In genomic region chr6:3747100-3747737, GRCh38 we compare ENCODE assay signal across 15 cellular contexts. TPM values are rescaled to one million over a fixed set of nuclear protein-coding genes. Genes with fewer than 3 reads are reported as not detected.
DNase-seq lines count a peak whose midpoint lies in the region; ATAC-seq and TF ChIP-seq lines count a peak whose summit lies in the region.
"Had no signal": no experiment of that assay in that cellular context is flagged by ENCODE, and none has a peak within 500 bp of the region (broad histone marks: within the 10 kb centered on the region; RNA-seq: fewer than 3 reads in every experiment).

No MANE protein-coding gene starts in this region.

- no peaks in the 10 kb centered on the region for H3K9me3 ChIP-seq in IMR-90 (ENCODE audit: control insufficient read depth, insufficient read depth, low read length)
- H3K9me3 ChIP-seq in thoracic aorta, result no peaks in the 10 kb centered on the region

- H4K5ac ChIP-seq in IMR-90 (ENCODE audit: low read depth, low read length), result no peak overlapping the region

- H2AK5ac ChIP-seq in IMR-90 (ENCODE audit: low read depth, low read length), result peak overlapping the region; percentile 35

- peak overlapping the region; percentile 7; the same call in 1 of the 2 replicates for H3K23ac ChIP-seq in IMR-90 (ENCODE audit: low read depth, low read length)

- no peak overlapping the region for H3K18ac ChIP-seq in IMR-90 (ENCODE audit: low read depth, low read length)

- H2AFZ ChIP-seq in IMR-90 (replicated peaks; ENCODE audit: low read length, poor library complexity), result no peak overlapping the region

- H3K27me3 ChIP-seq in IMR-90 (ENCODE audit: control insufficient read depth, insufficient read depth, low read length), result no peaks in the 10 kb centered on the region
- H3K27me3 ChIP-seq in thoracic aorta (replicated peaks; ENCODE audit: insufficient read depth), result no peaks in the 10 kb centered on the region

- H3K4me2 ChIP-seq in IMR-90 (ENCODE audit: low read depth, low read length), result no peak overlapping the region; the same call in 1 of the 2 replicates

- no peak overlapping the region; the same call in 2 of the 3 replicates for H2BK15ac ChIP-seq in IMR-90 (ENCODE audit: low read depth, low read length)

- ATAC-seq in IMR-90 (ENCODE audit: low read depth) (no peak), thoracic aorta (ENCODE audit: insufficient number of reproducible peaks, low FRiP score, low read depth) (no peak), GM18907 (IDR thresholded peaks at IDR 0.05; ENCODE audit: unreplicated experiment) (no peak), GM19328 (IDR thresholded peaks at IDR 0.05; ENCODE audit: unreplicated experiment) (no peak), HG03108 (IDR thresholded peaks at IDR 0.05; ENCODE audit: unreplicated experiment) (no peak)
- ATAC-seq: activated CD4-positive, alpha-beta T cell treated with anti-CD3 and anti-CD28 coated beads for 36 hours; K562 had no signal

- peaks cover 82% of the 10 kb centered on the region for H4K20me1 ChIP-seq in IMR-90 (ENCODE audit: insufficient read depth, low read length)

- peaks cover 38% of the 10 kb centered on the region for H3K36me3 Mint-ChIP-seq in chondrocyte (ENCODE audit: low read depth)
- H3K36me3 Mint-ChIP-seq in mesothelial cell of epicardium, result no peaks in the 10 kb centered on the region

- H3K4me1 ChIP-seq in IMR-90 (ENCODE audit: control insufficient read depth, insufficient read depth, low read length) (peaks cover 29% of the 10 kb centered on the region), thoracic aorta (ENCODE audit: control insufficient read depth in 1 of 2, low read depth in 2 of 2) (peaks cover 44 to 50% of the 10 kb centered on the region in 2 donors)

- no peak for TF ChIP-seq RAD21 in IMR-90 (IDR thresholded peaks at IDR 0.05; ENCODE audit: low read length)

- H3K9ac ChIP-seq in IMR-90 (ENCODE audit: low read depth, low read length), result no peak overlapping the region

- no TSS peak for BruUV-seq in IMR-90 (replicated peaks; lab: Mats Ljungman, UMichigan)

- dilution Hi-C loops in IMR-90 (cut with HindIII; ENCODE audit: low sequenced_read_pairs, unreplicated experiment), result no loop called here

- H4K8ac ChIP-seq in IMR-90 (ENCODE audit: low read depth in 2 of 2, low read length in 2 of 2), result no peak overlapping the region

- H3K9me1 ChIP-seq in IMR-90 (ENCODE audit: insufficient read depth, low read length), result peaks cover 25% of the 10 kb centered on the region

- H3K36me3 ChIP-seq in IMR-90 (ENCODE audit: control insufficient read depth, insufficient read depth, low read length), result peaks cover 9% of the 10 kb centered on the region; the same call in 1 of the 2 replicates
- H3K36me3 ChIP-seq in thoracic aorta, result peaks cover 12% of the 10 kb centered on the region

- H3K4ac ChIP-seq in IMR-90 (ENCODE audit: low read depth, low read length), result no peak overlapping the region

- no peak overlapping the region for H3K56ac ChIP-seq in IMR-90 (ENCODE audit: extremely low read depth, insufficient read depth, low read length)

- DNase-seq in IMR-90, result no peak
- DNase-seq in chondrocyte (ENCODE audit: low spot score), result peak; percentile 61
- peak in 1 of 2 experiments; percentile 14 for DNase-seq in mesothelial cell of epicardium (ENCODE audit: low spot score in 2 of 2, unreplicated experiment in 2 of 2)
- DNase-seq in thoracic aorta (ENCODE audit: low spot score), result no peak
- DNase-seq: activated CD4-positive, alpha-beta T cell treated with anti-CD3 and anti-CD28 coated beads for 36 hours; activated T-cell treated with anti-CD3 and anti-CD28 coated beads, Interleukin-2, amount 50 U/mL, for 1 hour; hypothalamus; NCI-H1092; NCI-H2171 treated with DMSO at 0.1 percent for 48 hours; SHP77; stimulated activated CD4-positive, alpha-beta T cell treated with anti-CD3 and anti-CD28 coated beads, Interleukin-1b, Interleukin-23, amount 100 ng/mL, for 48 hours had no signal

- no peaks in the 10 kb centered on the region for H3K9me3 Mint-ChIP-seq in chondrocyte (ENCODE audit: low read depth)
- H3K9me3 Mint-ChIP-seq in mesothelial cell of epicardium, result no peaks in the 10 kb centered on the region

- peaks cover under 1 to 64% of the 10 kb centered on the region in 2 experiments; a peak in 3 of 4 replicates for H3K79me1 ChIP-seq in IMR-90 (ENCODE audit: low read depth in 1 of 2, low read length in 2 of 2)

- WGBS in IMR-90 (ENCODE audit: extremely low coverage in 2 of 2, insufficient read length in 1 of 2), 2 experiments, result 88% methylated on average over 6 of the region's 12 CpGs; no CpG with 5 or more reads in 1 of the 2 experiments

- peak overlapping the region; percentile 88 for H3K4me3 Mint-ChIP-seq in chondrocyte (ENCODE audit: unreplicated experiment)
- H3K4me3 Mint-ChIP-seq in mesothelial cell of epicardium, result no peak overlapping the region
- H3K4me3 Mint-ChIP-seq: activated CD4-positive, alpha-beta T cell treated with anti-CD3 and anti-CD28 coated beads for 36 hours had no signal

- peaks cover 76% of the 10 kb centered on the region for H3K4me1 Mint-ChIP-seq in chondrocyte (ENCODE audit: low read depth)
- H3K4me1 Mint-ChIP-seq in mesothelial cell of epicardium, result peaks cover 54% of the 10 kb centered on the region

- H2BK20ac ChIP-seq in IMR-90 (ENCODE audit: low read depth, low read length), result no peak overlapping the region

- TF ChIP-seq CTCF in IMR-90 (conservative IDR thresholded peaks at IDR 0.05; ENCODE audit: low read depth, low read length) (no peak), chondrocyte (IDR thresholded peaks at IDR 0.05) (no peak), mesothelial cell of epicardium (IDR thresholded peaks at IDR 0.05; ENCODE audit: unreplicated experiment) (no peak), thoracic aorta (IDR thresholded peaks at IDR 0.05) (no peak)

- no peak overlapping the region for H2BK5ac ChIP-seq in IMR-90 (ENCODE audit: low read depth, low read length, poor library complexity, severe bottlenecking)

- POLR2A ChIA-PET in IMR-90 (lab: Charles Lee; ENCODE audit: unreplicated experiment), result no interaction called here

- no peak overlapping the region for H2BK120ac ChIP-seq in IMR-90 (ENCODE audit: low read depth, low read length)

- no peak overlapping the region for H3K27ac ChIP-seq in IMR-90 (ENCODE audit: insufficient read depth, low read length)
- peak overlapping the region; percentile 97 to 100 for H3K27ac ChIP-seq in thoracic aorta

- H3K27me3 Mint-ChIP-seq in chondrocyte (ENCODE audit: low read depth) (no peaks in the 10 kb centered on the region), mesothelial cell of epicardium (ENCODE audit: low read depth) (no peaks in the 10 kb centered on the region)

- peak overlapping the region; percentile 91 for H3K27ac Mint-ChIP-seq in chondrocyte (ENCODE audit: unreplicated experiment)
- H3K27ac Mint-ChIP-seq in mesothelial cell of epicardium, result peak overlapping the region; percentile 94
- H3K27ac Mint-ChIP-seq: activated CD4-positive, alpha-beta T cell treated with anti-CD3 and anti-CD28 coated beads for 36 hours had no signal

- H3K4me3 ChIP-seq in IMR-90 (ENCODE audit: insufficient read depth, low read depth, low read length), result no peak overlapping the region
- peak overlapping the region; percentile 94 for H3K4me3 ChIP-seq in thoracic aorta
- H3K4me3 ChIP-seq: K562 had no signal

- in situ Hi-C loops in IMR-90 (cut with MboI; ENCODE audit: low sequenced_read_pairs), result loop anchor here (5.0 to 25.0 kb wide), 4 partner anchors 100 to 610 kb away; partner anchors contain the start of gene FAM50B

- H2AK9ac ChIP-seq in IMR-90 (replicated peaks; ENCODE audit: low read depth, low read length, poor library complexity), result no peak overlapping the region

- CTCF ChIA-PET in IMR-90 (lab: Yijun Ruan, JAX), result interaction anchor here (1.0 kb wide), 1 partner anchor 68 kb away, joined by 3 read pairs; no protein-coding TSS in a partner anchor

- H4K91ac ChIP-seq in IMR-90 (ENCODE audit: insufficient read depth, low read depth, low read length), result no peak overlapping the region

- no peak for TF ChIP-seq POLR2A in IMR-90 (IDR thresholded peaks at IDR 0.05; ENCODE audit: low read depth, low read length)

- H3K14ac ChIP-seq in IMR-90 (replicated peaks; ENCODE audit: low read depth, low read length), result no peak overlapping the region

- intact Hi-C loops in IMR-90 (cut with micrococcal nuclease), result loop anchor here (10.0 kb wide), 1 partner anchor 408 kb away; no protein-coding TSS in a partner anchor

TF ChIP-seq in IMR-90, 13 proteins besides CTCF, POLR2A, EP300 and RAD21 (continues in another document):
- no peak for TF ChIP-seq RFX5 (IDR thresholded peaks at IDR 0.05; ENCODE audit: low read depth, low read length)
- TF ChIP-seq CEBPB (IDR thresholded peaks at IDR 0.05; ENCODE audit: low read depth, low read length), result no peak
- TF ChIP-seq MAZ (IDR thresholded peaks at IDR 0.05; ENCODE audit: borderline replicate concordance, low read depth, low read length), result no peak
- TF ChIP-seq NFE2L2 (IDR thresholded peaks at IDR 0.05; ENCODE audit: low read depth, low read length), result no peak
- no peak for TF ChIP-seq SMC3 (IDR thresholded peaks at IDR 0.05; ENCODE audit: low read depth, low read length)
- no peak for TF ChIP-seq ELK1 (IDR thresholded peaks at IDR 0.05; ENCODE audit: borderline replicate concordance, low read depth, low read length)
- no peak for TF ChIP-seq BHLHE40 (IDR thresholded peaks at IDR 0.05; ENCODE audit: low read depth, low read length)
- no peak for TF ChIP-seq RCOR1 (IDR thresholded peaks at IDR 0.05; ENCODE audit: insufficient replicate concordance, low read length)
- no peak for TF ChIP-seq MXI1 (IDR thresholded peaks at IDR 0.05; ENCODE audit: borderline replicate concordance, low read depth, low read length)

RNA-seq across cellular contexts. Expression of gene PXDC1, which starts 4.3 kb away (rescaled TPM):
- 66.4 and 72.2 TPM in 2 replicates for total RNA-seq in IMR-90 (2012; rRNA removed)
- 56.7 and 63.3 TPM in 2 replicates for polyA plus RNA-seq in IMR-90 (2012; rRNA removed)
- 42.0 and 49.1 TPM in 2 replicates for polyA plus RNA-seq in IMR-90 (2012; cell fraction: cytosol; rRNA removed)
- 40.5 and 49.4 TPM in 2 replicates for polyA plus RNA-seq in IMR-90 (2012; cell fraction: nucleus; rRNA removed; ENCODE audit: low replicate concordance)
- 191 to 231 TPM (median 222 TPM) in 3 replicates for total RNA-seq in chondrocyte
- 33.1 to 34.5 TPM (median 33.8 TPM) in 3 replicates for total RNA-seq in mesothelial cell of epicardium
- 100 to 1,000 TPM; 406 to 488 TPM for total RNA-seq in thoracic aorta
